1 cellular context compared by ENCODE assay signal in genomic region chr12:47415054-47415453, GRCh38.
TF ChIP-seq lines count a peak whose summit lies in the region.

No MANE protein-coding gene starts in this region.

TF ChIP-seq in IMR-90, 13 proteins besides CTCF, POLR2A, EP300 and RAD21 (continued from another document):
- TF ChIP-seq USF2 (IDR thresholded peaks at IDR 0.05; ENCODE audit: low read depth, low read length) (no peak), ELK1 (IDR thresholded peaks at IDR 0.05; ENCODE audit: borderline replicate concordance, low read depth, low read length) (no peak), MAZ (IDR thresholded peaks at IDR 0.05; ENCODE audit: borderline replicate concordance, low read depth, low read length) (no peak), FOS (IDR thresholded peaks at IDR 0.05; ENCODE audit: low read depth, low read length) (no peak), BHLHE40 (IDR thresholded peaks at IDR 0.05; ENCODE audit: low read depth, low read length) (no peak)
